ENCODE assay signal across 1 cellular context in the genomic region with DNA sequence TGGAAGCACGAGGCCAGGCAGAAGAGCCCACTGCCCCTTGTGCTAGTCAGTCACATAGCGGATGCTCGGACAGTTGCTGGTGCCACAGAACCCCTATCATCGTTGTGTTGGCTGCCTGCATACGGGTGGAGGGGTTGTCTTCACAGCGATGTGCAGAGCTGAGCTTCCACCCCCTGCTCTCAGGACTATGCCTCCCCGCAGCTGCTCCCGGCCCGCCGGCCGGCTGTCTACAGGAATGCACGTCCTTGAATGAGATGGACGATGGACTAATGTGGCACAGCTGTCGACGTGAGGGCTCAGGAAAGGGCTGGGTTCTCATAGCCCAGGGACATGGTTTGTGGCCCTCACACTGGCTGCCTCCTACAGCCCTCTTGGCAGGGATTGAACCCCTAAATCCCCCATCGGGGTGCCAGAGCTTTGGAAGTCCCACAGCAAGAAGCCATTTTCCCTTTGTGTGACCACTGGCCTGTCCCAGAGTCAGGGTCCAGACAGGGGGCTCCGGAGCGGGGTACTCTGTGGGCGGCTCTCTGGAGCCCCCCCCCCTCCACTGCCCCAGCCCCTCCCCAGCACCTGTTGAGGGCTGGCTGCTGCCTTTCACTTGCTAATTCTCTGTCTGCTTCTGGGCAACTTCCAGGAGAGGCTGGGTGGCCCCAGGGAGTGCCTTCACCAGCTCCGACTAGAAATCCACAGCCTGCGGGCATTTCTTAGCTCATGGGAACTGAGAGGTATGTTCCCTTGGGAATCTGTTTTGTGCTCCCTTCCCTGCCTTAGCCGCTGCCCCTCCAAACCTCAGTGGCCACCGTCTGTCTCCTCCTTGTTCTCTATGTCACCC.
TF ChIP-seq lines count a peak whose summit lies in the region.

No MANE protein-coding gene starts in this region.

TF ChIP-seq in GM12878, 131 proteins besides CTCF, POLR2A, EP300 and RAD21:
- TF ChIP-seq DPF2 (IDR thresholded peaks at IDR 0.05) = no peak
- TF ChIP-seq, protein P1, sequence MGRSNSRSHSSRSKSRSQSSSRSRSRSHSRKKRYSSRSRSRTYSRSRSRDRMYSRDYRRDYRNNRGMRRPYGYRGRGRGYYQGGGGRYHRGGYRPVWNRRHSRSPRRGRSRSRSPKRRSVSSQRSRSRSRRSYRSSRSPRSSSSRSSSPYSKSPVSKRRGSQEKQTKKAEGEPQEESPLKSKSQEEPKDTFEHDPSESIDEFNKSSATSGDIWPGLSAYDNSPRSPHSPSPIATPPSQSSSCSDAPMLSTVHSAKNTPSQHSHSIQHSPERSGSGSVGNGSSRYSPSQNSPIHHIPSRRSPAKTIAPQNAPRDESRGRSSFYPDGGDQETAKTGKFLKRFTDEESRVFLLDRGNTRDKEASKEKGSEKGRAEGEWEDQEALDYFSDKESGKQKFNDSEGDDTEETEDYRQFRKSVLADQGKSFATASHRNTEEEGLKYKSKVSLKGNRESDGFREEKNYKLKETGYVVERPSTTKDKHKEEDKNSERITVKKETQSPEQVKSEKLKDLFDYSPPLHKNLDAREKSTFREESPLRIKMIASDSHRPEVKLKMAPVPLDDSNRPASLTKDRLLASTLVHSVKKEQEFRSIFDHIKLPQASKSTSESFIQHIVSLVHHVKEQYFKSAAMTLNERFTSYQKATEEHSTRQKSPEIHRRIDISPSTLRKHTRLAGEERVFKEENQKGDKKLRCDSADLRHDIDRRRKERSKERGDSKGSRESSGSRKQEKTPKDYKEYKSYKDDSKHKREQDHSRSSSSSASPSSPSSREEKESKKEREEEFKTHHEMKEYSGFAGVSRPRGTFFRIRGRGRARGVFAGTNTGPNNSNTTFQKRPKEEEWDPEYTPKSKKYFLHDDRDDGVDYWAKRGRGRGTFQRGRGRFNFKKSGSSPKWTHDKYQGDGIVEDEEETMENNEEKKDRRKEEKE (IDR thresholded peaks at IDR 0.05) = no peak
- TF ChIP-seq SUZ12 (IDR thresholded peaks at IDR 0.05; ENCODE audit: unreplicated experiment) = no peak
- TF ChIP-seq TCF7 (IDR thresholded peaks at IDR 0.05; ENCODE audit: borderline replicate concordance) = no peak
- TF ChIP-seq, protein P2, sequence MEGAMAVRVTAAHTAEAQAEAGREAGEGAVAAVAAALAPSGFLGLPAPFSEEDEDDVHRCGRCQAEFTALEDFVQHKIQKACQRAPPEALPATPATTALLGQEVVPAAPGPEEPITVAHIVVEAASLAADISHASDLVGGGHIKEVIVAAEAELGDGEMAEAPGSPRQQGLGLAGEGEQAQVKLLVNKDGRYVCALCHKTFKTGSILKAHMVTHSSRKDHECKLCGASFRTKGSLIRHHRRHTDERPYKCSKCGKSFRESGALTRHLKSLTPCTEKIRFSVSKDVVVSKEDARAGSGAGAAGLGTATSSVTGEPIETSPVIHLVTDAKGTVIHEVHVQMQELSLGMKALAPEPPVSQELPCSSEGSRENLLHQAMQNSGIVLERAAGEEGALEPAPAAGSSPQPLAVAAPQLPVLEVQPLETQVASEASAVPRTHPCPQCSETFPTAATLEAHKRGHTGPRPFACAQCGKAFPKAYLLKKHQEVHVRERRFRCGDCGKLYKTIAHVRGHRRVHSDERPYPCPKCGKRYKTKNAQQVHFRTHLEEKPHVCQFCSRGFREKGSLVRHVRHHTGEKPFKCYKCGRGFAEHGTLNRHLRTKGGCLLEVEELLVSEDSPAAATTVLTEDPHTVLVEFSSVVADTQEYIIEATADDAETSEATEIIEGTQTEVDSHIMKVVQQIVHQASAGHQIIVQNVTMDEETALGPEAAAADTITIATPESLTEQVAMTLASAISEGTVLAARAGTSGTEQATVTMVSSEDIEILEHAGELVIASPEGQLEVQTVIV (IDR thresholded peaks at IDR 0.05; ENCODE audit: borderline replicate concordance, partially characterized antibody) = no peak
- TF ChIP-seq IKZF1 (conservative IDR thresholded peaks at IDR 0.05) = no peak
- TF ChIP-seq NR2F1 (conservative IDR thresholded peaks at IDR 0.05) = no peak
- no peak for TF ChIP-seq STAT1 (conservative IDR thresholded peaks at IDR 0.05)
- TF ChIP-seq FOS (IDR thresholded peaks at IDR 0.05; ENCODE audit: borderline replicate concordance, extremely low read depth, insufficient read length) = no peak
- TF ChIP-seq PAX8 (IDR thresholded peaks at IDR 0.05) = no peak
- TF ChIP-seq NFYA (IDR thresholded peaks at IDR 0.05; ENCODE audit: borderline replicate concordance, low read depth, low read length) = no peak
- TF ChIP-seq NFXL1 (IDR thresholded peaks at IDR 0.05; ENCODE audit: borderline replicate concordance) = no peak
- TF ChIP-seq, protein P3, sequence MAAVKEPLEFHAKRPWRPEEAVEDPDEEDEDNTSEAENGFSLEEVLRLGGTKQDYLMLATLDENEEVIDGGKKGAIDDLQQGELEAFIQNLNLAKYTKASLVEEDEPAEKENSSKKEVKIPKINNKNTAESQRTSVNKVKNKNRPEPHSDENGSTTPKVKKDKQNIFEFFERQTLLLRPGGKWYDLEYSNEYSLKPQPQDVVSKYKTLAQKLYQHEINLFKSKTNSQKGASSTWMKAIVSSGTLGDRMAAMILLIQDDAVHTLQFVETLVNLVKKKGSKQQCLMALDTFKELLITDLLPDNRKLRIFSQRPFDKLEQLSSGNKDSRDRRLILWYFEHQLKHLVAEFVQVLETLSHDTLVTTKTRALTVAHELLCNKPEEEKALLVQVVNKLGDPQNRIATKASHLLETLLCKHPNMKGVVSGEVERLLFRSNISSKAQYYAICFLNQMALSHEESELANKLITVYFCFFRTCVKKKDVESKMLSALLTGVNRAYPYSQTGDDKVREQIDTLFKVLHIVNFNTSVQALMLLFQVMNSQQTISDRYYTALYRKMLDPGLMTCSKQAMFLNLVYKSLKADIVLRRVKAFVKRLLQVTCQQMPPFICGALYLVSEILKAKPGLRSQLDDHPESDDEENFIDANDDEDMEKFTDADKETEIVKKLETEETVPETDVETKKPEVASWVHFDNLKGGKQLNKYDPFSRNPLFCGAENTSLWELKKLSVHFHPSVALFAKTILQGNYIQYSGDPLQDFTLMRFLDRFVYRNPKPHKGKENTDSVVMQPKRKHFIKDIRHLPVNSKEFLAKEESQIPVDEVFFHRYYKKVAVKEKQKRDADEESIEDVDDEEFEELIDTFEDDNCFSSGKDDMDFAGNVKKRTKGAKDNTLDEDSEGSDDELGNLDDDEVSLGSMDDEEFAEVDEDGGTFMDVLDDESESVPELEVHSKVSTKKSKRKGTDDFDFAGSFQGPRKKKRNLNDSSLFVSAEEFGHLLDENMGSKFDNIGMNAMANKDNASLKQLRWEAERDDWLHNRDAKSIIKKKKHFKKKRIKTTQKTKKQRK (IDR thresholded peaks at IDR 0.05; ENCODE audit: low read depth, low read length) = no peak
- TF ChIP-seq, protein P4, sequence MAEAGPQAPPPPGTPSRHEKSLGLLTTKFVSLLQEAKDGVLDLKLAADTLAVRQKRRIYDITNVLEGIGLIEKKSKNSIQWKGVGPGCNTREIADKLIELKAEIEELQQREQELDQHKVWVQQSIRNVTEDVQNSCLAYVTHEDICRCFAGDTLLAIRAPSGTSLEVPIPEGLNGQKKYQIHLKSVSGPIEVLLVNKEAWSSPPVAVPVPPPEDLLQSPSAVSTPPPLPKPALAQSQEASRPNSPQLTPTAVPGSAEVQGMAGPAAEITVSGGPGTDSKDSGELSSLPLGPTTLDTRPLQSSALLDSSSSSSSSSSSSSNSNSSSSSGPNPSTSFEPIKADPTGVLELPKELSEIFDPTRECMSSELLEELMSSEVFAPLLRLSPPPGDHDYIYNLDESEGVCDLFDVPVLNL (IDR thresholded peaks at IDR 0.05; ENCODE audit: low read depth, low read length) = no peak
- TF ChIP-seq, protein P5, sequence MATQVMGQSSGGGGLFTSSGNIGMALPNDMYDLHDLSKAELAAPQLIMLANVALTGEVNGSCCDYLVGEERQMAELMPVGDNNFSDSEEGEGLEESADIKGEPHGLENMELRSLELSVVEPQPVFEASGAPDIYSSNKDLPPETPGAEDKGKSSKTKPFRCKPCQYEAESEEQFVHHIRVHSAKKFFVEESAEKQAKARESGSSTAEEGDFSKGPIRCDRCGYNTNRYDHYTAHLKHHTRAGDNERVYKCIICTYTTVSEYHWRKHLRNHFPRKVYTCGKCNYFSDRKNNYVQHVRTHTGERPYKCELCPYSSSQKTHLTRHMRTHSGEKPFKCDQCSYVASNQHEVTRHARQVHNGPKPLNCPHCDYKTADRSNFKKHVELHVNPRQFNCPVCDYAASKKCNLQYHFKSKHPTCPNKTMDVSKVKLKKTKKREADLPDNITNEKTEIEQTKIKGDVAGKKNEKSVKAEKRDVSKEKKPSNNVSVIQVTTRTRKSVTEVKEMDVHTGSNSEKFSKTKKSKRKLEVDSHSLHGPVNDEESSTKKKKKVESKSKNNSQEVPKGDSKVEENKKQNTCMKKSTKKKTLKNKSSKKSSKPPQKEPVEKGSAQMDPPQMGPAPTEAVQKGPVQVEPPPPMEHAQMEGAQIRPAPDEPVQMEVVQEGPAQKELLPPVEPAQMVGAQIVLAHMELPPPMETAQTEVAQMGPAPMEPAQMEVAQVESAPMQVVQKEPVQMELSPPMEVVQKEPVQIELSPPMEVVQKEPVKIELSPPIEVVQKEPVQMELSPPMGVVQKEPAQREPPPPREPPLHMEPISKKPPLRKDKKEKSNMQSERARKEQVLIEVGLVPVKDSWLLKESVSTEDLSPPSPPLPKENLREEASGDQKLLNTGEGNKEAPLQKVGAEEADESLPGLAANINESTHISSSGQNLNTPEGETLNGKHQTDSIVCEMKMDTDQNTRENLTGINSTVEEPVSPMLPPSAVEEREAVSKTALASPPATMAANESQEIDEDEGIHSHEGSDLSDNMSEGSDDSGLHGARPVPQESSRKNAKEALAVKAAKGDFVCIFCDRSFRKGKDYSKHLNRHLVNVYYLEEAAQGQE (IDR thresholded peaks at IDR 0.05; ENCODE audit: low read depth, low read length) = no peak
TF ChIP-seq in GM12878: peak in this region for 0.
